ENCODE assay signal across 1 cellular context in the genomic region with DNA sequence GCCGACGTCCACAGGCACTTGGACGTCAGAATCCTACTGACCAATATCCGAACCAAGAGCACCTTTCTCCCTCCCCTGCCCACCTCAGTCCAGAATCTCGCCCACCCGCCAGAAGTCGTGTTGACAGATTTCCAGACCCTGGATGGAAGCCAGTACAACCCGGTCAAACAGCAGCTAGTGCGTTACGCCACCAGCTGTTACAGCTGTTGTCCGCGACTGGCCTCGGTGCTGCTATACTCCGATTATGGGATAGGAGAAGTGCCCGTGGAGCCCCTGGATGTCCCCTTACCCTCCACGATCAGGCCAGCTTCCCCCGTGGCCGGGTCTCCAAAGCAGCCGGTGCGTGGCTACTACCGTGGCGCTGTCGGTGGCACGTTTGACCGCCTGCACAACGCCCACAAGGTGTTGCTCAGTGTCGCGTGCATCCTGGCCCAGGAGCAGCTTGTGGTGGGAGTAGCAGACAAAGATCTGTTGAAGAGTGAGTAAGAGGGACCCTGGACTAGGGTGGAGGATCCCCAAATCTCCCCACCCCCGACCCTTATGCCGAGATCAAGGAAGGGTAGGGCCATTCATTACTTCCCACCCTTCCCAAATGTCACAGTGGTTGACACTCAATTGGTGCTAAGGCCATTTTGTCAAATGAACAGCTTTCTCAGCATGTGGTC.
TF ChIP-seq lines count a peak whose summit lies in the region.

No MANE protein-coding gene starts in this region.

TF ChIP-seq in K562, 482 proteins besides CTCF, POLR2A, EP300 and RAD21 (continued from another document):
- TF ChIP-seq, protein P1, sequence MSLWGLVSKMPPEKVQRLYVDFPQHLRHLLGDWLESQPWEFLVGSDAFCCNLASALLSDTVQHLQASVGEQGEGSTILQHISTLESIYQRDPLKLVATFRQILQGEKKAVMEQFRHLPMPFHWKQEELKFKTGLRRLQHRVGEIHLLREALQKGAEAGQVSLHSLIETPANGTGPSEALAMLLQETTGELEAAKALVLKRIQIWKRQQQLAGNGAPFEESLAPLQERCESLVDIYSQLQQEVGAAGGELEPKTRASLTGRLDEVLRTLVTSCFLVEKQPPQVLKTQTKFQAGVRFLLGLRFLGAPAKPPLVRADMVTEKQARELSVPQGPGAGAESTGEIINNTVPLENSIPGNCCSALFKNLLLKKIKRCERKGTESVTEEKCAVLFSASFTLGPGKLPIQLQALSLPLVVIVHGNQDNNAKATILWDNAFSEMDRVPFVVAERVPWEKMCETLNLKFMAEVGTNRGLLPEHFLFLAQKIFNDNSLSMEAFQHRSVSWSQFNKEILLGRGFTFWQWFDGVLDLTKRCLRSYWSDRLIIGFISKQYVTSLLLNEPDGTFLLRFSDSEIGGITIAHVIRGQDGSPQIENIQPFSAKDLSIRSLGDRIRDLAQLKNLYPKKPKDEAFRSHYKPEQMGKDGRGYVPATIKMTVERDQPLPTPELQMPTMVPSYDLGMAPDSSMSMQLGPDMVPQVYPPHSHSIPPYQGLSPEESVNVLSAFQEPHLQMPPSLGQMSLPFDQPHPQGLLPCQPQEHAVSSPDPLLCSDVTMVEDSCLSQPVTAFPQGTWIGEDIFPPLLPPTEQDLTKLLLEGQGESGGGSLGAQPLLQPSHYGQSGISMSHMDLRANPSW (CRISPR knock-in tag; IDR thresholded peaks at IDR 0.05), result peak; percentile 62; the same call in 1 of the 2 replicates
- TF ChIP-seq CHD2 (IDR thresholded peaks at IDR 0.05; ENCODE audit: low read depth, low read length), result no peak
- no peak for TF ChIP-seq PRMT5 (CRISPR knock-in tag; IDR thresholded peaks at IDR 0.05)
- TF ChIP-seq SIN3A (IDR thresholded peaks at IDR 0.05; ENCODE audit: borderline replicate concordance in 2 of 2, control insufficient read depth in 1 of 2, low read depth in 2 of 2, low read length in 2 of 2), result peak; percentile 8 to 90; a peak in 3 of 4 replicates
- peak; percentile 52; the same call in 1 of the 2 replicates for TF ChIP-seq ZNF592 (IDR thresholded peaks at IDR 0.05)
TF ChIP-seq in K562: peak in this region for 26.
